Comparison of ENCODE assay signal across 12 cellular contexts in the genomic region with DNA sequence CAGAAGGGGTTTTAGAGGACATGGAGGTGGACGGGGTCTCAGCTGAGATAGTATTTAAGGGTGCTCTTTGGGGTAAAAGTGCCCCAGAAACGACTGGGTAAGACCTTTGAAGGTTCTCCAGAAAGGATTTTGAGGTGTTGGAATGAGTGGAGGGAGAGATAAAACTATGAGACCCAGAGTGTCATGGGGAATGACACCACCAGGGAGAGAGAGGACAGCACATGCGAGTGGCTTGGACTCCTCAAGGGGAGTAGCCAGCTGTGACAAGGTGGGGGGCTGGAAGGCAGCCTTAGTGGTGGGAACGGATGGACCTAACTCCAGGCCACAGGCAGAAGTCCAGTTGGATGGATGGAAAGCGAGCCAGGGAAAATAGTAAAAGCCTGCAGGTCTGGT. TPM values are rescaled to one million over a fixed set of nuclear protein-coding genes. Genes with fewer than 3 reads are reported as not detected.
A peak's percentile ranks its signal among the peaks of the same experiment; 100 is the strongest.
DNase-seq lines count a peak whose midpoint lies in the region; ATAC-seq and TF ChIP-seq lines count a peak whose summit lies in the region.
"Had no signal": no experiment of that assay in that cellular context is flagged by ENCODE, and none has a peak within 500 bp of the region (broad histone marks: within the 10 kb centered on the region; RNA-seq: fewer than 3 reads in every experiment).

No MANE protein-coding gene starts in this region.

- no peaks in the 10 kb centered on the region for H3K9me2 ChIP-seq in DOHH2 (replicated peaks; ENCODE audit: control insufficient read depth, low read length)

- H4K20me1 ChIP-seq in DOHH2 (ENCODE audit: control insufficient read depth, insufficient read depth, low read depth, low read length): no peaks in the 10 kb centered on the region

- H2AFZ ChIP-seq in ACC112 (ENCODE audit: low read length, unreplicated experiment): no peak overlapping the region
- H2AFZ ChIP-seq: PC-9 had no signal

- DNase-seq in activated naive CD8-positive, alpha-beta T cell treated with anti-CD3 and anti-CD28 coated beads, Interleukin-2, amount 10 ng/mL, durations not matched to agents 7 days and 5 days: no peak
- DNase-seq in naive thymus-derived CD8-positive, alpha-beta T cell: no peak
- DNase-seq in H4 (ENCODE audit: low spot score) (no peak), NCI-H2196 treated with DMSO at 0.1 percent for 48 hours (lab: John Stamatoyannopoulos, UW; ENCODE audit: unreplicated experiment) (no peak), iPS-NIHi11 (ENCODE audit: low spot score) (no peak), AG20443 (ENCODE audit: low spot score) (no peak)
- DNase-seq: cerebellar nuclear complex, MM.1S, NCI-H2227 treated with DMSO at 0.1 percent for 48 hours, PC-9 had no signal

- no peak for TF ChIP-seq CTCF in DOHH2 (IDR thresholded peaks at IDR 0.05; ENCODE audit: low read depth, low read length, poor library complexity, severe bottlenecking)

- H3K4me1 ChIP-seq in ACC112 (ENCODE audit: control insufficient read depth, insufficient read depth, low read length, unreplicated experiment): peaks cover 19% of the 10 kb centered on the region
- peaks cover 15% of the 10 kb centered on the region for H3K4me1 ChIP-seq in DOHH2 (ENCODE audit: control insufficient read depth, low read length)

- H3K4me2 ChIP-seq in DOHH2 (ENCODE audit: low read length): peak overlapping the region; percentile 47
- H3K4me2 ChIP-seq: PC-9 had no signal

- peaks cover 14% of the 10 kb centered on the region for H3K4me1 Mint-ChIP-seq in activated naive CD8-positive, alpha-beta T cell treated with anti-CD3 and anti-CD28 coated beads, Interleukin-2, amount 10 ng/mL, durations not matched to agents 7 days and 5 days
- peaks cover 19 to 28% (median 23%) of the 10 kb centered on the region in 4 donors for H3K4me1 Mint-ChIP-seq in naive thymus-derived CD8-positive, alpha-beta T cell

- POLR2A ChIA-PET in activated naive CD8-positive, alpha-beta T cell treated with anti-CD3 and anti-CD28 coated beads, Interleukin-2, amount 10 ng/mL, durations not matched to agents 7 days and 5 days (lab: Charles Lee): no interaction called here
- POLR2A ChIA-PET in naive thymus-derived CD8-positive, alpha-beta T cell (lab: Charles Lee): no interaction called here

- no peaks in the 10 kb centered on the region for H3K9me3 Mint-ChIP-seq in activated naive CD8-positive, alpha-beta T cell treated with anti-CD3 and anti-CD28 coated beads, Interleukin-2, amount 10 ng/mL, durations not matched to agents 7 days and 5 days
- no peaks in the 10 kb centered on the region for H3K9me3 Mint-ChIP-seq in naive thymus-derived CD8-positive, alpha-beta T cell

- peak overlapping the region; percentile 70 for H3K4me3 Mint-ChIP-seq in activated naive CD8-positive, alpha-beta T cell treated with anti-CD3 and anti-CD28 coated beads, Interleukin-2, amount 10 ng/mL, durations not matched to agents 7 days and 5 days
- peak overlapping the region in 9 of 10 donors; percentile 15 to 75 (median 54) for H3K4me3 Mint-ChIP-seq in naive thymus-derived CD8-positive, alpha-beta T cell

- H3K4me3 ChIP-seq in ACC112 (ENCODE audit: low read depth, low read length) (no peak overlapping the region), DOHH2 (ENCODE audit: low read length) (peak overlapping the region; percentile 6; the same call in 1 of the 2 replicates)
- H3K4me3 ChIP-seq: PC-9 had no signal

- peak overlapping the region; percentile 80 for H3K27ac Mint-ChIP-seq in activated naive CD8-positive, alpha-beta T cell treated with anti-CD3 and anti-CD28 coated beads, Interleukin-2, amount 10 ng/mL, durations not matched to agents 7 days and 5 days
- H3K27ac Mint-ChIP-seq in naive thymus-derived CD8-positive, alpha-beta T cell: peak overlapping the region in 9 of 10 donors; percentile 2 to 89 (median 67)

- H3K79me2 ChIP-seq in ACC112 (ENCODE audit: control insufficient read depth, insufficient read depth, low read length, unreplicated experiment) (no peaks in the 10 kb centered on the region), DOHH2 (ENCODE audit: control insufficient read depth, low read length) (no peaks in the 10 kb centered on the region)

- no peaks in the 10 kb centered on the region for H3K9me3 ChIP-seq in DOHH2 (ENCODE audit: control insufficient read depth, insufficient read depth, low read length)

- peaks cover 8% of the 10 kb centered on the region for H3K36me3 Mint-ChIP-seq in activated naive CD8-positive, alpha-beta T cell treated with anti-CD3 and anti-CD28 coated beads, Interleukin-2, amount 10 ng/mL, durations not matched to agents 7 days and 5 days
- peaks cover 0 to 29% (median 3%) of the 10 kb centered on the region in 3 donors for H3K36me3 Mint-ChIP-seq in naive thymus-derived CD8-positive, alpha-beta T cell

- H3K27me3 ChIP-seq in ACC112 (ENCODE audit: insufficient read depth, low read length) (no peaks in the 10 kb centered on the region), DOHH2 (ENCODE audit: control insufficient read depth, low read length) (no peaks in the 10 kb centered on the region)

- H3K27ac ChIP-seq in ACC112 (ENCODE audit: low read depth, low read length) (peak overlapping the region; percentile 47), DOHH2 (ENCODE audit: low read depth, low read length) (no peak overlapping the region)
- H3K27ac ChIP-seq: PC-9 had no signal

- H3F3A ChIP-seq in DOHH2 (ENCODE audit: control insufficient read depth, insufficient read depth): no peaks in the 10 kb centered on the region

- H3K36me3 ChIP-seq in ACC112 (ENCODE audit: insufficient read depth, low read length) (peaks cover 21% of the 10 kb centered on the region; the same call in 1 of the 2 replicates), DOHH2 (ENCODE audit: control insufficient read depth, low read length) (peaks cover 14% of the 10 kb centered on the region)

- no peaks in the 10 kb centered on the region for H3K27me3 Mint-ChIP-seq in activated naive CD8-positive, alpha-beta T cell treated with anti-CD3 and anti-CD28 coated beads, Interleukin-2, amount 10 ng/mL, durations not matched to agents 7 days and 5 days
- no peaks in the 10 kb centered on the region for H3K27me3 Mint-ChIP-seq in naive thymus-derived CD8-positive, alpha-beta T cell

- no peak for ATAC-seq in activated naive CD8-positive, alpha-beta T cell treated with anti-CD3 and anti-CD28 coated beads, Interleukin-2, amount 10 ng/mL, durations not matched to agents 7 days and 5 days (ENCODE audit: low read depth)
- no peak for ATAC-seq in naive thymus-derived CD8-positive, alpha-beta T cell

RNA-seq across cellular contexts. Expression of a gene that starts 19.2 kb away (rescaled TPM):
- under 1 TPM; 0.64 to 0.77 TPM for total RNA-seq in activated naive CD8-positive, alpha-beta T cell treated with anti-CD3 and anti-CD28 coated beads, Interleukin-2, amount 10 ng/mL, durations not matched to agents 7 days and 5 days
- total RNA-seq in naive thymus-derived CD8-positive, alpha-beta T cell: under 1 TPM; 0.44 to 0.74 TPM
- polyA plus RNA-seq in naive thymus-derived CD8-positive, alpha-beta T cell: not detected
- total RNA-seq in H4 (2014; rRNA removed; shearing (Covaris generic)): 0.15 and 0.18 TPM in 2 replicates
